ENCODE assay signal across 8 cellular contexts in the genomic region with DNA sequence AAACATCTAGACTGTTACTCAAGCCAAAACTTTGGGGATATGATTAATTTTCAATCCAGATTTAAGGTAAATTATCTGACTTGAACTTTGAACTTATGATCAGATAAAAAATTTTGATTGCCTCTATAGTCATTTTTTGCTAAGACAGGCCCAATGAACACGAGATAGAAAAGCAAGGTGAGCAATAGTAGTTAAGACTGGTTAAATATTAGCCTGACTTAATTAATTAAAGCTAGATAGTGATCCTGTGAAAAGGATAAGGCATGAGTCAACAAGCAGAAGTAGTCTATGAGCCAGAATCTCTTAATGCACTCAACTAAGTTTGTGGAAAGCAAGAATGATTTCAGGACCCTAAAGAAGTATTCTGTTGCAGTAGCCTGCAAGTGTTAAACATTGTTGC.
"Had no signal": no experiment of that assay in that cellular context is flagged by ENCODE, and none has a peak within 500 bp of the region (broad histone marks: within the 10 kb centered on the region; RNA-seq: fewer than 3 reads in every experiment).

No MANE protein-coding gene starts in this region.

- H3K27ac Mint-ChIP-seq: HFFc6 had no signal

- DNase-seq: GM23248, GOT3, H7, HFFc6 had no signal

- H3K4me3 ChIP-seq: GM23248, HAP-1, K562 had no signal

- H3K9ac ChIP-seq: GM23248 had no signal

- FAIRE-seq: HepG2, K562 had no signal

- H2AFZ ChIP-seq: GM23248 had no signal

- H3K4me3 Mint-ChIP-seq: HFFc6 had no signal

- H3K4me1 ChIP-seq: HAP-1 had no signal

- H3K36me3 ChIP-seq: HAP-1 had no signal

- H3K9me3 Mint-ChIP-seq: HFFc6 had no signal

- H3K9me3 ChIP-seq: HAP-1 had no signal

- H3K27ac ChIP-seq: GM23248, HL-60 had no signal
